ENCODE assay signal across 1 cellular context in genomic region chr19:57314146-57314545, GRCh38.
A peak's percentile ranks its signal among the peaks of the same experiment; 100 is the strongest.
TF ChIP-seq lines count a peak whose summit lies in the region.

No MANE protein-coding gene starts in this region.

TF ChIP-seq in H1, 55 proteins besides CTCF, POLR2A, EP300 and RAD21:
- TF ChIP-seq RNF2 (IDR thresholded peaks at IDR 0.05; ENCODE audit: borderline replicate concordance, low read depth, low read length, missing control alignments, poor library complexity, severe bottlenecking) (no peak), FOSL1 (IDR thresholded peaks at IDR 0.05; ENCODE audit: insufficient read depth, low read depth, low read length) (no peak), CEBPB (IDR thresholded peaks at IDR 0.05; ENCODE audit: low read depth, low read length) (peak; percentile 42; the same call in 1 of the 2 replicates)
